Comparison of ENCODE assay signal across 1 cellular context in genomic region chr3:39291903-39292329, GRCh38.
A peak's percentile ranks its signal among the peaks of the same experiment; 100 is the strongest.
TF ChIP-seq lines count a peak whose summit lies in the region.

No MANE protein-coding gene starts in this region.

TF ChIP-seq in GM12878, 131 proteins besides CTCF, POLR2A, EP300 and RAD21 (continued from another document):
- TF ChIP-seq PBX3 (IDR thresholded peaks at IDR 0.05; ENCODE audit: insufficient replicate concordance, low read depth, low read length) (no peak), BRCA1 (IDR thresholded peaks at IDR 0.05; ENCODE audit: low read depth, low read length) (no peak), CREM (IDR thresholded peaks at IDR 0.05; ENCODE audit: low read depth) (no peak), ASH2L (IDR thresholded peaks at IDR 0.05; ENCODE audit: borderline replicate concordance, low read depth) (no peak), TCF7 (IDR thresholded peaks at IDR 0.05; ENCODE audit: borderline replicate concordance) (no peak), MTA3 (IDR thresholded peaks at IDR 0.05; ENCODE audit: borderline replicate concordance, low read length) (no peak), SMARCA5 (IDR thresholded peaks at IDR 0.05) (peak; percentile 62; the same call in 1 of the 2 replicates), ZNF622 (IDR thresholded peaks at IDR 0.05) (no peak), ZBTB40 (IDR thresholded peaks at IDR 0.05; ENCODE audit: borderline replicate concordance) (no peak), RUNX3 (IDR thresholded peaks at IDR 0.05; ENCODE audit: low read length) (peak; percentile 31; the same call in 1 of the 2 replicates), ZNF592 (IDR thresholded peaks at IDR 0.05) (no peak), CHD4 (IDR thresholded peaks at IDR 0.05) (no peak), IKZF2 (IDR thresholded peaks at IDR 0.05) (0 out of 4 replicates have a peak, but pooled peaks of 1 of the 2 experiments have one; percentile 20), SRF (IDR thresholded peaks at IDR 0.05; ENCODE audit: low read depth in 2 of 2, low read length in 2 of 2) (no peak), NR2C2 (IDR thresholded peaks at IDR 0.05; ENCODE audit: borderline replicate concordance, control insufficient read depth, insufficient read length, low read depth) (no peak), HSF1 (IDR thresholded peaks at IDR 0.05; ENCODE audit: low read depth, low read length) (no peak), NKRF (conservative IDR thresholded peaks at IDR 0.05) (no peak), TCF3 (IDR thresholded peaks at IDR 0.05; ENCODE audit: borderline replicate concordance, insufficient read depth, low read depth, low read length) (no peak), USF1 (IDR thresholded peaks at IDR 0.05; ENCODE audit: borderline replicate concordance, extremely low read length, insufficient read depth, low read depth, low read length) (no peak), IRF3 (IDR thresholded peaks at IDR 0.05) (no peak), HCFC1 (IDR thresholded peaks at IDR 0.05; ENCODE audit: low read length) (no peak), IRF4 (IDR thresholded peaks at IDR 0.05; ENCODE audit: low read depth, low read length) (0 out of 2 replicates have a peak, but pooled peaks have one; percentile 33), SMC3 (IDR thresholded peaks at IDR 0.05; ENCODE audit: borderline replicate concordance, low read length) (peak; percentile 75), SP1 (IDR thresholded peaks at IDR 0.05; ENCODE audit: low read depth, low read length) (no peak), CBX3 (IDR thresholded peaks at IDR 0.05; ENCODE audit: borderline replicate concordance, low read depth) (no peak), MTA2 (IDR thresholded peaks at IDR 0.05; ENCODE audit: low read depth) (no peak), YY1 (IDR thresholded peaks at IDR 0.05; ENCODE audit: low read depth, low read length) (peak; percentile 66; the same call in 1 of the 2 replicates), MEF2B (IDR thresholded peaks at IDR 0.05; ENCODE audit: partially characterized antibody, poor library complexity, severe bottlenecking) (no peak), TBL1XR1 (IDR thresholded peaks at IDR 0.05; ENCODE audit: low read depth, low read length) (no peak), EGR1 (IDR thresholded peaks at IDR 0.05; ENCODE audit: borderline replicate concordance in 1 of 2, low read depth in 2 of 2, low read length in 2 of 2) (no peak), ETV6 (conservative IDR thresholded peaks at IDR 0.05 in 1 of 2, IDR thresholded peaks at IDR 0.05 in 1 of 2; ENCODE audit: borderline replicate concordance in 1 of 2, low read depth in 1 of 2) (no peak), NRF1 (conservative IDR thresholded peaks at IDR 0.05; ENCODE audit: low read depth, low read length) (no peak), HDGF (IDR thresholded peaks at IDR 0.05) (peak; percentile 76; the same call in 1 of the 2 replicates), ZNF207 (IDR thresholded peaks at IDR 0.05; ENCODE audit: borderline replicate concordance) (no peak), STAT3 (IDR thresholded peaks at IDR 0.05; ENCODE audit: low read depth, low read length) (no peak)
- TF ChIP-seq, protein P1, sequence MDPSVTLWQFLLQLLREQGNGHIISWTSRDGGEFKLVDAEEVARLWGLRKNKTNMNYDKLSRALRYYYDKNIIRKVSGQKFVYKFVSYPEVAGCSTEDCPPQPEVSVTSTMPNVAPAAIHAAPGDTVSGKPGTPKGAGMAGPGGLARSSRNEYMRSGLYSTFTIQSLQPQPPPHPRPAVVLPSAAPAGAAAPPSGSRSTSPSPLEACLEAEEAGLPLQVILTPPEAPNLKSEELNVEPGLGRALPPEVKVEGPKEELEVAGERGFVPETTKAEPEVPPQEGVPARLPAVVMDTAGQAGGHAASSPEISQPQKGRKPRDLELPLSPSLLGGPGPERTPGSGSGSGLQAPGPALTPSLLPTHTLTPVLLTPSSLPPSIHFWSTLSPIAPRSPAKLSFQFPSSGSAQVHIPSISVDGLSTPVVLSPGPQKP (IDR thresholded peaks at IDR 0.05; ENCODE audit: low read depth, low read length): no peak
- TF ChIP-seq, protein P2, sequence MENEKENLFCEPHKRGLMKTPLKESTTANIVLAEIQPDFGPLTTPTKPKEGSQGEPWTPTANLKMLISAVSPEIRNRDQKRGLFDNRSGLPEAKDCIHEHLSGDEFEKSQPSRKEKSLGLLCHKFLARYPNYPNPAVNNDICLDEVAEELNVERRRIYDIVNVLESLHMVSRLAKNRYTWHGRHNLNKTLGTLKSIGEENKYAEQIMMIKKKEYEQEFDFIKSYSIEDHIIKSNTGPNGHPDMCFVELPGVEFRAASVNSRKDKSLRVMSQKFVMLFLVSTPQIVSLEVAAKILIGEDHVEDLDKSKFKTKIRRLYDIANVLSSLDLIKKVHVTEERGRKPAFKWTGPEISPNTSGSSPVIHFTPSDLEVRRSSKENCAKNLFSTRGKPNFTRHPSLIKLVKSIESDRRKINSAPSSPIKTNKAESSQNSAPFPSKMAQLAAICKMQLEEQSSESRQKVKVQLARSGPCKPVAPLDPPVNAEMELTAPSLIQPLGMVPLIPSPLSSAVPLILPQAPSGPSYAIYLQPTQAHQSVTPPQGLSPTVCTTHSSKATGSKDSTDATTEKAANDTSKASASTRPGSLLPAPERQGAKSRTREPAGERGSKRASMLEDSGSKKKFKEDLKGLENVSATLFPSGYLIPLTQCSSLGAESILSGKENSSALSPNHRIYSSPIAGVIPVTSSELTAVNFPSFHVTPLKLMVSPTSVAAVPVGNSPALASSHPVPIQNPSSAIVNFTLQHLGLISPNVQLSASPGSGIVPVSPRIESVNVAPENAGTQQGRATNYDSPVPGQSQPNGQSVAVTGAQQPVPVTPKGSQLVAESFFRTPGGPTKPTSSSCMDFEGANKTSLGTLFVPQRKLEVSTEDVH (IDR thresholded peaks at IDR 0.05; ENCODE audit: low read depth, partially characterized antibody): no peak
- TF ChIP-seq, protein P3, sequence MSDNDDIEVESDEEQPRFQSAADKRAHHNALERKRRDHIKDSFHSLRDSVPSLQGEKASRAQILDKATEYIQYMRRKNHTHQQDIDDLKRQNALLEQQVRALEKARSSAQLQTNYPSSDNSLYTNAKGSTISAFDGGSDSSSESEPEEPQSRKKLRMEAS (IDR thresholded peaks at IDR 0.05; ENCODE audit: low read depth, low read length): no peak
- TF ChIP-seq, protein P4, sequence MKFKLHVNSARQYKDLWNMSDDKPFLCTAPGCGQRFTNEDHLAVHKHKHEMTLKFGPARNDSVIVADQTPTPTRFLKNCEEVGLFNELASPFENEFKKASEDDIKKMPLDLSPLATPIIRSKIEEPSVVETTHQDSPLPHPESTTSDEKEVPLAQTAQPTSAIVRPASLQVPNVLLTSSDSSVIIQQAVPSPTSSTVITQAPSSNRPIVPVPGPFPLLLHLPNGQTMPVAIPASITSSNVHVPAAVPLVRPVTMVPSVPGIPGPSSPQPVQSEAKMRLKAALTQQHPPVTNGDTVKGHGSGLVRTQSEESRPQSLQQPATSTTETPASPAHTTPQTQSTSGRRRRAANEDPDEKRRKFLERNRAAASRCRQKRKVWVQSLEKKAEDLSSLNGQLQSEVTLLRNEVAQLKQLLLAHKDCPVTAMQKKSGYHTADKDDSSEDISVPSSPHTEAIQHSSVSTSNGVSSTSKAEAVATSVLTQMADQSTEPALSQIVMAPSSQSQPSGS (IDR thresholded peaks at IDR 0.05; ENCODE audit: low read length): no peak
